In the genomic region with DNA sequence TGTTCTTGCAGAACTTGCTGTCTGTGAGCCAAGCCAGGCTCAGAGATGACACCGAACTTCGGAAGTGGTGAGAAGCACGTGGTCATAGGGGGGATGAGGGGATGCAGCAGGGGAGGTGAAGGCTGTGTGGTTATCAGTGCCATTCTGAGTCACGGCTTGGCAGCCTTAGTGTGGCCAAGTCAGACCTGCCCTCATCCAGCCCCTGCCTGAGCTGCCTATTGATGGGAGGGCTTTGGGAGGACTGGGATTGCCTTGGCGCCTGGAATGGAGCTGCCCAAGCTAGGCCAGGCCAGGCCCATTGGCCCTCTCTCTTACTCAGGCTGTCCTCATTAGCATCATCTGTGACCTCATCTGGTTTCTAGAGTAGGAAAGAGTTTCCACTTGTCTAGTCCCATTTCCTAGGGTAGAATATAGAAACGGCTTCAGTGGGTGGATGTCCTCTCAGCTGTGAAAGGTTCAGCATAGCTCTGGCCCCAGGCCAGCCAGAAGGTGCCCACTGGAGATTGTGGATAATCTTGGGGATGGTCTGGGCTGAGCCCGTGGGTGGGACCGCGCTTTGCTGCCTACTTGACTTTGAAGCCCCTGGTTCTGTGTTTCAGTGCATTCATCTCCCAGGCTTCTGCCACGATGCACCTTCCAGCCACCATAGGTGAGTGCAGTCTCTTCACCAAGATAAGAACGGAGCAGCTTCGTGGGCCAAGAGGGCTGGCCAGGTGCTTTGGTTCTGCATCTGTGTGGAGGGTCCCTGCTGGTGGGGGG, we compare ENCODE assay signal across 9 cellular contexts. TPM values are rescaled to one million over a fixed set of nuclear protein-coding genes. Genes with fewer than 3 reads are reported as not detected.
DNase-seq lines count a peak whose midpoint lies in the region; ATAC-seq, FAIRE-seq and TF ChIP-seq lines count a peak whose summit lies in the region.
"Had no signal": no experiment of that assay in that cellular context is flagged by ENCODE, and none has a peak within 500 bp of the region (broad histone marks: within the 10 kb centered on the region; RNA-seq: fewer than 3 reads in every experiment).

No MANE protein-coding gene starts in this region.

- no peaks in the 10 kb centered on the region for H4K20me1 ChIP-seq in OCI-LY7 (ENCODE audit: insufficient read depth, low read length)

- peaks cover 12% of the 10 kb centered on the region for H3K27me3 Mint-ChIP-seq in nephron progenitor cell (ENCODE audit: low read depth, poor library complexity)

- TF ChIP-seq POLR2A in erythroblast (IDR thresholded peaks at IDR 0.05; ENCODE audit: low read length) (no peak), spleen (IDR thresholded peaks at IDR 0.05) (no peak), gastroesophageal sphincter (IDR thresholded peaks at IDR 0.05) (no peak)

- FAIRE-seq in frontal cortex (lab: Jason Lieb, UNC) = no peak

- peak overlapping the region; percentile 32; the same call in 1 of the 2 replicates for H2AFZ ChIP-seq in OCI-LY7 (ENCODE audit: low read length)

- WGBS in spleen, 5 donors = 83 to 95% (median 89%) methylated on average over 9 to 12 of the region's 12 CpGs
- 80 to 97% methylated on average over 1 to 5 of the region's 12 CpGs for WGBS in gastroesophageal sphincter (ENCODE audit: low coverage in 1 of 2), 2 donors

- H3K9me3 ChIP-seq in OCI-LY7 (ENCODE audit: low read length) (no peaks in the 10 kb centered on the region), spleen (no peaks in the 10 kb centered on the region), gastroesophageal sphincter (no peaks in the 10 kb centered on the region)

- ATAC-seq in GM19324 (IDR thresholded peaks at IDR 0.05; ENCODE audit: low FRiP score, unreplicated experiment) (peak; percentile 13), left lobe of liver (no peak), gastroesophageal sphincter (no peak)
- ATAC-seq: HCT116 had no signal

- H3K9me3 Mint-ChIP-seq in nephron progenitor cell = no peaks in the 10 kb centered on the region

- peaks cover 49% of the 10 kb centered on the region for H3K4me1 Mint-ChIP-seq in nephron progenitor cell

- no peak overlapping the region for H3K4me3 Mint-ChIP-seq in nephron progenitor cell

- no peak for TF ChIP-seq EP300 in gastroesophageal sphincter (IDR thresholded peaks at IDR 0.05)

- H3K4me3 ChIP-seq in OCI-LY7 (ENCODE audit: low read depth, low read length, poor library complexity, severe bottlenecking) (no peak overlapping the region), spleen (no peak overlapping the region), gastroesophageal sphincter (no peak overlapping the region)

- DNase-seq in OCI-LY7 (ENCODE audit: low spot score) (no peak), erythroblast (lab: John Stamatoyannopoulos, UW) (peak; percentile 46 to 55), spleen (no peak), left lobe of liver (ENCODE audit: low spot score) (no peak), nephron progenitor cell (no peak), frontal cortex (ENCODE audit: low spot score in 2 of 2) (no peak)

- H3K36me3 Mint-ChIP-seq in nephron progenitor cell (ENCODE audit: low read depth) = peaks cover 60% of the 10 kb centered on the region

- TF ChIP-seq CTCF in OCI-LY7 (conservative IDR thresholded peaks at IDR 0.05; ENCODE audit: low read length) (no peak), spleen (IDR thresholded peaks at IDR 0.05 in 8 of 11, conservative IDR thresholded peaks at IDR 0.05 in 3 of 11) (no peak), nephron progenitor cell (IDR thresholded peaks at IDR 0.05) (no peak), gastroesophageal sphincter (IDR thresholded peaks at IDR 0.05) (no peak)

- POLR2A ChIA-PET in OCI-LY7 (lab: Charles Lee) = interaction anchor here (0.7 to 1.6 kb wide), 4 partner anchors 8 to 264 kb away, joined by 4 to 5 read pairs (median 4); no protein-coding TSS in a partner anchor

- no TSS peak for BruUV-seq in OCI-LY7 (replicated peaks; lab: Mats Ljungman, UMichigan)

- peak overlapping the region; percentile 27 for H3K4me2 ChIP-seq in OCI-LY7 (ENCODE audit: low read length)

- no peaks in the 10 kb centered on the region for H3K79me2 ChIP-seq in OCI-LY7 (ENCODE audit: insufficient read depth, low read depth, low read length)

- H3K36me3 ChIP-seq in OCI-LY7 (ENCODE audit: insufficient read depth, low read length) (peaks cover 8% of the 10 kb centered on the region; the same call in 1 of the 2 replicates), spleen (peaks cover 0 to 30% (median 0%) of the 10 kb centered on the region in 6 donors), gastroesophageal sphincter (peaks cover 0 to 72% of the 10 kb centered on the region in 2 donors)

- no peaks in the 10 kb centered on the region for H3K9me2 ChIP-seq in OCI-LY7 (ENCODE audit: insufficient read depth, low read length)

- CTCF ChIA-PET in OCI-LY7 (lab: Charles Lee; ENCODE audit: unreplicated experiment) = no interaction called here

- H3K4me1 ChIP-seq in OCI-LY7 (ENCODE audit: insufficient read depth, low read length, poor library complexity, severe bottlenecking) (peaks cover 21% of the 10 kb centered on the region), spleen (peaks cover 5 to 59% (median 31%) of the 10 kb centered on the region in 6 donors), gastroesophageal sphincter (peaks cover 0 to 16% (median 4%) of the 10 kb centered on the region in 3 donors)

- H3K27ac Mint-ChIP-seq in nephron progenitor cell = no peak overlapping the region

- H3K27ac ChIP-seq in OCI-LY7 (ENCODE audit: low read depth, low read length, poor library complexity, severe bottlenecking) = peak overlapping the region; percentile 22
- peak overlapping the region in 7 of 8 donors; percentile 58 to 84 (median 70) for H3K27ac ChIP-seq in spleen
- H3K27ac ChIP-seq in gastroesophageal sphincter = peak overlapping the region in 1 of 4 donors; percentile 1

- H3K27me3 ChIP-seq in spleen (replicated peaks in 1 of 7) (no peaks in the 10 kb centered on the region), gastroesophageal sphincter (no peaks in the 10 kb centered on the region)

- intact Hi-C loops in OCI-LY7 (cut with micrococcal nuclease; ENCODE audit: unreplicated experiment) = loop anchor here (10.0 kb wide), 1 partner anchor 265 kb away; a partner anchor contains a TSS
- intact Hi-C loops in spleen (cut with DNase I; ENCODE audit: low total_unique reads) = no loop called here

RNA-seq across cellular contexts. Expression of a gene that starts 7.2 kb away (rescaled TPM):
- 9.4 and 11.9 TPM in 2 replicates for total RNA-seq in OCI-LY7 (2014; rRNA removed; shearing (Covaris generic))
- total RNA-seq in OCI-LY7 (2022) (15.3 and 18.4 TPM in 2 replicates), spleen (10 to 100 TPM; 10.2 to 29.1 (median 18.9) TPM), left lobe of liver (215 TPM), gastroesophageal sphincter (10 to 100 TPM in 2 of 4 donors, 1 to 10 TPM in 2; 7.9 to 26.0 (median 10.1) TPM), frontal cortex (2.9 TPM)
- polyA plus RNA-seq in spleen = 10 to 100 TPM in 2 of 3 donors, 1 to 10 TPM in 1; 8.5 to 33.1 (median 25.8) TPM

Comparison
In these comparisons a context has a peak if more than half of its experiments do, and no peak if none do; other contexts are left out.
1. DNase-seq: peak in erythroblast (2 of 2); none in OCI-LY7 (single experiment), spleen (single experiment), left lobe of liver (single experiment), nephron progenitor cell (single experiment) and frontal cortex (0 of 2).